ENCODE assay signal across 20 cellular contexts in genomic region chr7:11430112-11430511, GRCh38.
A peak's percentile ranks its signal among the peaks of the same experiment; 100 is the strongest.
DNase-seq lines count a peak whose midpoint lies in the region; ATAC-seq and FAIRE-seq lines count a peak whose summit lies in the region.
"Had no signal": no experiment of that assay in that cellular context is flagged by ENCODE, and none has a peak within 500 bp of the region (broad histone marks: within the 10 kb centered on the region; RNA-seq: fewer than 3 reads in every experiment).

No MANE protein-coding gene starts in this region.

- no peak overlapping the region for H3K9ac ChIP-seq in BLaER1

- H3K27ac ChIP-seq in BLaER1: peak overlapping the region; percentile 40

- no peaks in the 10 kb centered on the region for H3K36me3 ChIP-seq in BLaER1
- H3K36me3 ChIP-seq: BE2C had no signal

- peaks cover 29% of the 10 kb centered on the region for H3K4me1 ChIP-seq in BLaER1

- H3K4me3 ChIP-seq in BLaER1: no peak overlapping the region
- H3K4me3 ChIP-seq: GM12878 had no signal

- no peaks in the 10 kb centered on the region for H4K20me1 ChIP-seq in BLaER1

- FAIRE-seq in GM19239 (lab: Jason Lieb, UNC): no peak
- FAIRE-seq: A204.1, GM12878, RCC 7860 had no signal

- in situ Hi-C loops in KBM-7 (cut with MboI; ENCODE audit: low pct_unique_long_range_greater_than_20kb, low sequenced_read_pairs): no loop called here

- H3K9me3 ChIP-seq in BLaER1: no peaks in the 10 kb centered on the region
- H3K9me3 ChIP-seq: BE2C had no signal

- no peaks in the 10 kb centered on the region for H3K27me3 ChIP-seq in BLaER1
- H3K27me3 ChIP-seq: BE2C had no signal

- DNase-seq in KBM-7: peak; percentile 66
- peak; percentile 26 to 64 for DNase-seq in NOMO-1 (lab: John Stamatoyannopoulos, UW; ENCODE audit: unreplicated experiment in 2 of 2)
- peak; percentile 51 for DNase-seq in SKM-1 treated with dmso at 0.1 percent for 144 hours (lab: John Stamatoyannopoulos, UW; ENCODE audit: unreplicated experiment)
- no peak for DNase-seq in GM19239 (ENCODE audit: insufficient read length, low spot score)
- DNase-seq in stimulated activated CD4-positive, alpha-beta T cell treated with anti-CD3 and anti-CD28 coated beads, Interleukin-2, amount 100 ng/mL, for 24 hours: no peak
- DNase-seq: BE2C; CD8-positive, alpha-beta T cell; DND-41; H7; MM.1S; NCI-H1694; NCI-H2081 treated with DMSO at 0.1 percent for 48 hours; NCI-H2171 treated with DMSO at 0.1 percent for 48 hours; NCI-H526 treated with DMSO at 0.1 percent for 48 hours had no signal

- ATAC-seq in HG02642 (IDR thresholded peaks at IDR 0.05; ENCODE audit: poor library complexity, unreplicated experiment) (no peak), HG03097 (IDR thresholded peaks at IDR 0.05; ENCODE audit: low FRiP score, unreplicated experiment) (no peak)
- ATAC-seq: CD8-positive, alpha-beta T cell; GM12878 had no signal

- peak overlapping the region; percentile 55 for H3K4me2 ChIP-seq in BLaER1

Comparison
In these comparisons a context has a peak if more than half of its experiments do, and no peak if none do; other contexts are left out.
1. DNase-seq: peak in KBM-7 (single experiment), NOMO-1 (2 of 2) and SKM-1 treated with dmso at 0.1 percent for 144 hours (single experiment); none in GM19239 (single experiment) and stimulated activated CD4-positive, alpha-beta T cell treated with anti-CD3 and anti-CD28 coated beads, Interleukin-2, amount 100 ng/mL, for 24 hours (0 of 2).